8 cellular contexts compared by ENCODE assay signal in the genomic region with DNA sequence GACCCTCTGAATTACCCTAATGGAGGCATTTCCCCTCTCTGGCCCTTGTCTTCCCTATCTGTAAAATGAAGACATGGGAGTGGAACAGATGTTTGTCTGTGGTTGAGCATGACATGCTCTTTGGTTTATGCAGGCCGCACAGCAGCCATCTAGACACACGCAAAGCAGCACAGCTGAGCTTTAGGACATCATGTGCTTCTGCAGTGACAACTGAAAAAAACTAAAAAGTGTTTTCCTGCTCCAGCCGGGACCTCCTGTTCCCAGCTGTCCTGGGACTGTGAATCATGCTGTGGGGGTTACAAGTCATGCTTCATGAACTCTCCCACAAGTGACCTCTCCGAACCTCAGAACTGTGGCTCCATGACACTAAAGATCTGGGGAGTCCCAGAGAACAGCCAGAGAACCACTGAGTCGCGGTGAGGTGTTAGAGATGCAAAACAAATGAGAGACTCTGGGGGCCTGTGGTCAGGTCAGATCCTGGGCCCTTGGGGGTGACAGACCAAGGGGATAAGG. TPM values are rescaled to one million over a fixed set of nuclear protein-coding genes. Genes with fewer than 3 reads are reported as not detected.
DNase-seq lines count a peak whose midpoint lies in the region; ATAC-seq, FAIRE-seq and TF ChIP-seq lines count a peak whose summit lies in the region.

No MANE protein-coding gene starts in this region.

- peak; percentile 51 for ATAC-seq in GM21737 (IDR thresholded peaks at IDR 0.05; ENCODE audit: unreplicated experiment)

- H4K20me1 ChIP-seq in Loucy (ENCODE audit: insufficient read depth, low read length, poor library complexity, severe bottlenecking) = no peaks in the 10 kb centered on the region

- WGBS in lower leg skin, 2 donors = 65 to 66% methylated on average over 6 of the region's 6 CpGs

- H3K9me3 ChIP-seq in Loucy (ENCODE audit: insufficient read depth, low read depth, low read length) = no peaks in the 10 kb centered on the region
- H3K9me3 ChIP-seq in mucosa of rectum (ENCODE audit: control insufficient read depth in 2 of 2, low read length in 2 of 2) = no peaks in the 10 kb centered on the region

- peaks cover 7% of the 10 kb centered on the region for H3K27me3 ChIP-seq in Loucy (ENCODE audit: insufficient read depth, low read length, poor library complexity, severe bottlenecking)
- no peaks in the 10 kb centered on the region for H3K27me3 ChIP-seq in mucosa of rectum (ENCODE audit: control insufficient read depth in 2 of 2, insufficient read depth in 2 of 2, low read length in 2 of 2)

- H3K27ac Mint-ChIP-seq in brain = peak overlapping the region in 2 of 5 experiments; percentile 65 to 95

- intact Hi-C loops in lower leg skin (cut with DNase I; ENCODE audit: low total_unique reads) = no loop called here

- peak overlapping the region; percentile 33 to 99 (median 67) for H3K4me3 Mint-ChIP-seq in brain

- H3K9ac ChIP-seq in Loucy (ENCODE audit: low read depth, low read length, poor library complexity, severe bottlenecking) (peak overlapping the region; percentile 97), mucosa of rectum (ENCODE audit: low read depth in 1 of 2, low read length in 2 of 2) (peak overlapping the region; percentile 29 to 85)

- H3K4me3 ChIP-seq in Loucy (ENCODE audit: low read length, poor library complexity, severe bottlenecking) = peak overlapping the region; percentile 94
- peak overlapping the region; percentile 79 to 89 for H3K4me3 ChIP-seq in mucosa of rectum (ENCODE audit: low read length in 2 of 2)
- H3K4me3 ChIP-seq in lower leg skin (ENCODE audit: low read depth, poor library complexity, severe bottlenecking) = no peak overlapping the region

- H3K36me3 ChIP-seq in Loucy (ENCODE audit: insufficient read depth, low read length) = peaks cover 7% of the 10 kb centered on the region; the same call in 1 of the 2 replicates
- no peaks in the 10 kb centered on the region for H3K36me3 ChIP-seq in mucosa of rectum (ENCODE audit: control insufficient read depth in 2 of 2, insufficient read depth in 2 of 2, low read length in 2 of 2)

- peaks cover 92% of the 10 kb centered on the region for H3K79me2 ChIP-seq in Loucy (ENCODE audit: insufficient read depth, low read length)

- peak; percentile 66 for FAIRE-seq in GM12892 (lab: Jason Lieb, UNC)

- peak overlapping the region; percentile 95 for H3K4me2 ChIP-seq in Loucy (ENCODE audit: low read depth, low read length, poor library complexity, severe bottlenecking)

- H3K36me3 Mint-ChIP-seq in brain = peaks cover 2% of the 10 kb centered on the region

- TF ChIP-seq POLR2A in GM12892 (IDR thresholded peaks at IDR 0.05; ENCODE audit: low read depth, low read length) (no peak), lower leg skin (IDR thresholded peaks at IDR 0.05) (no peak)

- H3K27me3 Mint-ChIP-seq in brain = peaks cover 14% of the 10 kb centered on the region

- DNase-seq in GM12892 (ENCODE audit: insufficient read length) (no peak), retina (no peak), lower leg skin (ENCODE audit: low spot score in 2 of 2) (no peak), globus pallidus (ENCODE audit: low spot score) (no peak)

- H3K27ac ChIP-seq in mucosa of rectum (ENCODE audit: low read depth in 2 of 2, low read length in 2 of 2) = peak overlapping the region; percentile 84 to 86

- peaks cover 22% of the 10 kb centered on the region for H3F3A ChIP-seq in Loucy (ENCODE audit: low read depth)

- no peaks in the 10 kb centered on the region for H3K9me2 ChIP-seq in Loucy (replicated peaks; ENCODE audit: low read depth, low read length)

- TF ChIP-seq CTCF in Loucy (conservative IDR thresholded peaks at IDR 0.05; ENCODE audit: low read length) (no peak), brain (conservative IDR thresholded peaks at IDR 0.05) (no peak), lower leg skin (IDR thresholded peaks at IDR 0.05) (no peak)

- peaks cover 0 to 3% (median 0%) of the 10 kb centered on the region in 5 experiments for H3K9me3 Mint-ChIP-seq in brain

- peaks cover 62% of the 10 kb centered on the region for H3K4me1 ChIP-seq in Loucy (ENCODE audit: insufficient read depth, low read length, poor library complexity, severe bottlenecking)
- H3K4me1 ChIP-seq in mucosa of rectum (ENCODE audit: control insufficient read depth in 2 of 2, insufficient read depth in 2 of 2, low read length in 2 of 2) = peaks cover 47 to 49% of the 10 kb centered on the region in 2 donors

- no peak overlapping the region for H2AFZ ChIP-seq in Loucy (ENCODE audit: low read length)

- H3K4me1 Mint-ChIP-seq in brain = peaks cover 56% of the 10 kb centered on the region

RNA-seq across cellular contexts. Expression of a gene that starts 1.7 kb away (rescaled TPM):
- 11.5 TPM for polyA plus RNA-seq in GM12892 (2012; ENCODE audit: missing spikeins)
- 6.3 TPM for polyA plus RNA-seq in brain (ENCODE audit: insufficient read depth, low read depth, low replicate concordance)
- 10 to 100 TPM in 2 of 4 donors, 1 to 10 TPM in 2; 6.2 to 17.6 (median 9.2) TPM for total RNA-seq in lower leg skin

RNA-seq across cellular contexts. Expression of a gene that starts 21.4 kb away (rescaled TPM):
- polyA plus RNA-seq in GM12892 (2012; ENCODE audit: missing spikeins) = 19.5 TPM
- 54.9 TPM for polyA plus RNA-seq in brain (ENCODE audit: insufficient read depth, low read depth, low replicate concordance)
- 10 to 100 TPM; 50.1 to 73.1 (median 57.5) TPM for total RNA-seq in lower leg skin
